In genomic region chr6:90087103-90087833, GRCh38 we compare ENCODE assay signal across 16 cellular contexts.
DNase-seq lines count a peak whose midpoint lies in the region; ATAC-seq, FAIRE-seq and TF ChIP-seq lines count a peak whose summit lies in the region.
"Had no signal": no experiment of that assay in that cellular context is flagged by ENCODE, and none has a peak within 500 bp of the region (broad histone marks: within the 10 kb centered on the region; RNA-seq: fewer than 3 reads in every experiment).

No MANE protein-coding gene starts in this region.

- H3K79me2 ChIP-seq in ACC112 (ENCODE audit: control insufficient read depth, insufficient read depth, low read length, unreplicated experiment) (no peaks in the 10 kb centered on the region), keratinocyte (ENCODE audit: control insufficient read depth, insufficient read depth, low read length) (no peaks in the 10 kb centered on the region)

- peak overlapping the region; percentile 62 for H3K4me2 ChIP-seq in keratinocyte (ENCODE audit: control insufficient read depth, extremely low read depth, insufficient read depth, low read depth, low read length)

- no peak overlapping the region for H3K4me3 Mint-ChIP-seq in activated naive CD8-positive, alpha-beta T cell treated with anti-CD3 and anti-CD28 coated beads, Interleukin-2, amount 50 U/mL, for 24 hours
- H3K4me3 Mint-ChIP-seq: HFFc6 had no signal

- no peaks in the 10 kb centered on the region for H3K9me3 ChIP-seq in keratinocyte (ENCODE audit: control insufficient read depth, low read depth, low read length)
- H3K9me3 ChIP-seq: adrenal gland, colonic mucosa, thoracic aorta had no signal

- dilution Hi-C loops in keratinocyte (cut with MboI; ENCODE audit: extremely low pct_ligation_motif_present, low sequenced_read_pairs), result no loop called here

- peaks cover 89% of the 10 kb centered on the region for H3K4me1 Mint-ChIP-seq in activated naive CD8-positive, alpha-beta T cell treated with anti-CD3 and anti-CD28 coated beads, Interleukin-2, amount 50 U/mL, for 24 hours

- no peak for ATAC-seq in activated naive CD8-positive, alpha-beta T cell treated with anti-CD3 and anti-CD28 coated beads, Interleukin-2, amount 50 U/mL, for 24 hours
- ATAC-seq in GM19328 (IDR thresholded peaks at IDR 0.05; ENCODE audit: unreplicated experiment), result no peak
- ATAC-seq in activated CD4-positive, CD25-positive, alpha-beta regulatory T cell treated with anti-CD3 and anti-CD28 coated beads, Interleukin-2, amount 50 U/mL, for 24 hours, result no peak

- peak overlapping the region; percentile 44 for H3K27ac ChIP-seq in ACC112 (ENCODE audit: low read depth, low read length)
- H3K27ac ChIP-seq in keratinocyte (ENCODE audit: control insufficient read depth, insufficient read depth, low read length), result peak overlapping the region; percentile 93
- H3K27ac ChIP-seq: adrenal gland, colonic mucosa, SK-N-MC, VCaP had no signal

- H3K36me3 ChIP-seq in ACC112 (ENCODE audit: insufficient read depth, low read length) (no peaks in the 10 kb centered on the region), keratinocyte (ENCODE audit: control insufficient read depth in 2 of 2, extremely low read depth in 1 of 2, insufficient read depth in 2 of 2, low read length in 2 of 2) (no peaks in the 10 kb centered on the region)
- H3K36me3 ChIP-seq: adrenal gland, colonic mucosa, thoracic aorta had no signal

- H3K9me3 Mint-ChIP-seq in activated naive CD8-positive, alpha-beta T cell treated with anti-CD3 and anti-CD28 coated beads, Interleukin-2, amount 50 U/mL, for 24 hours, result no peaks in the 10 kb centered on the region

- peaks cover 55% of the 10 kb centered on the region for H3K36me3 Mint-ChIP-seq in activated naive CD8-positive, alpha-beta T cell treated with anti-CD3 and anti-CD28 coated beads, Interleukin-2, amount 50 U/mL, for 24 hours (ENCODE audit: low read depth)

- peaks cover 2% of the 10 kb centered on the region for H3K9me1 ChIP-seq in keratinocyte (ENCODE audit: control insufficient read depth, extremely low read depth, insufficient read depth, low read length)

- H3K4me1 ChIP-seq in ACC112 (ENCODE audit: control insufficient read depth, insufficient read depth, low read length, unreplicated experiment), result peaks cover 20% of the 10 kb centered on the region
- H3K4me1 ChIP-seq in keratinocyte (ENCODE audit: control insufficient read depth, extremely low read depth, insufficient read depth, low read length), result peaks cover 30% of the 10 kb centered on the region
- H3K4me1 ChIP-seq: adrenal gland, colonic mucosa had no signal

- H3K4me3 ChIP-seq in ACC112 (ENCODE audit: low read depth, low read length) (no peak overlapping the region), keratinocyte (ENCODE audit: control insufficient read depth in 2 of 3, extremely low read depth in 1 of 3, insufficient read depth in 2 of 3, low read depth in 1 of 3, low read length in 3 of 3) (peak overlapping the region in 1 of 3 experiments; percentile 22)
- H3K4me3 ChIP-seq: adrenal gland, colonic mucosa, lung, SK-N-MC, thoracic aorta had no signal

- H4K20me1 ChIP-seq in keratinocyte (ENCODE audit: control insufficient read depth, extremely low read depth, insufficient read depth, low read length), result no peaks in the 10 kb centered on the region

- no peak for TF ChIP-seq CTCF in keratinocyte (optimal IDR thresholded peaks at IDR 0.05 in 1 of 3, IDR thresholded peaks at IDR 0.05 in 1 of 3, conservative IDR thresholded peaks at IDR 0.05 in 1 of 3; ENCODE audit: extremely low read depth in 1 of 3, insufficient read depth in 2 of 3, low read length in 3 of 3)

- H3K27me3 Mint-ChIP-seq in activated naive CD8-positive, alpha-beta T cell treated with anti-CD3 and anti-CD28 coated beads, Interleukin-2, amount 50 U/mL, for 24 hours, result no peaks in the 10 kb centered on the region

- DNase-seq in HPDE6-E6E7 (ENCODE audit: extremely low spot score), result peak; percentile 58
- DNase-seq in activated naive CD8-positive, alpha-beta T cell treated with anti-CD3 and anti-CD28 coated beads, Interleukin-2, amount 50 U/mL, for 24 hours, result no peak
- DNase-seq in keratinocyte (ENCODE audit: low read depth, low spot score), result peak; percentile 58
- DNase-seq in AG08396 (ENCODE audit: low spot score), result no peak
- no peak for DNase-seq in superior temporal gyrus (ENCODE audit: extremely low spot score)
- DNase-seq: activated CD8-positive, alpha-beta memory T cell treated with anti-CD3 and anti-CD28 coated beads, Interleukin-2, amount 50 U/mL, for 48 hours; colonic mucosa; HFFc6 had no signal

- H3K27me3 ChIP-seq in ACC112 (ENCODE audit: insufficient read depth, low read length) (no peaks in the 10 kb centered on the region), keratinocyte (ENCODE audit: control insufficient read depth, extremely low read depth, insufficient read depth, low read length) (no peaks in the 10 kb centered on the region)
- H3K27me3 ChIP-seq: adrenal gland, colonic mucosa had no signal

- peak overlapping the region; percentile 50 for H3K9ac ChIP-seq in keratinocyte (ENCODE audit: control insufficient read depth, extremely low read depth, insufficient read depth, low read length)

- H2AFZ ChIP-seq in ACC112 (ENCODE audit: low read length, unreplicated experiment) (no peak overlapping the region), keratinocyte (ENCODE audit: control insufficient read depth, low read length) (peak overlapping the region; percentile 27)

- peak; percentile 79 for FAIRE-seq in keratinocyte (lab: Jason Lieb, UNC)

- H3K27ac Mint-ChIP-seq in activated naive CD8-positive, alpha-beta T cell treated with anti-CD3 and anti-CD28 coated beads, Interleukin-2, amount 50 U/mL, for 24 hours, result peak overlapping the region; percentile 52
- H3K27ac Mint-ChIP-seq: HFFc6 had no signal

Comparison
In these comparisons a context has a peak if more than half of its experiments do, and no peak if none do; other contexts are left out.
1. DNase-seq: peak in HPDE6-E6E7 (single experiment) and keratinocyte (single experiment); none in activated naive CD8-positive, alpha-beta T cell treated with anti-CD3 and anti-CD28 coated beads, Interleukin-2, amount 50 U/mL, for 24 hours (single experiment), AG08396 (single experiment) and superior temporal gyrus (single experiment).